ENCODE assay signal across 4 cellular contexts in the genomic region with DNA sequence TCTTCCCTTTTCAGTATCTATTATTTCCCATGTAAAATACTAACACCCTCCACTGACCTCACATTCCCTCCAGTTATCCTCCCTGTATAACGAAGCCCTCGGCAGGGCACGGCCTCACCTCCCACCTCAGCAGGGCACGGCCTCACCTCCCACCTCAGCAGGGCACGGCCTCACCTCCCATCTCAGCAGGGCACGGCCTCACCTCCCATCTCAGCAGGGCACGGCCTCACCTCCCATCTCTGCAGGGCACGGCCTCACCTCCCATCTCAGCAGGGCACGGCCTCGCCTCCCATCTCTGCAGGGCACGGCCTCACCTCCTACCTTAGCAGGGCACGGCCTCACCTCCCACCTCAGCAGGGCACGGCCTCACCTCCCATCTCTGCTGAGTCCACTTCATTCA. TPM values are rescaled to one million over a fixed set of nuclear protein-coding genes. Genes with fewer than 3 reads are reported as not detected.
DNase-seq lines count a peak whose midpoint lies in the region; ATAC-seq, FAIRE-seq and TF ChIP-seq lines count a peak whose summit lies in the region.
"Not testable (repeated sequence)": the region's sequence is repeated elsewhere in the genome, so short reads cannot be mapped to it uniquely, and the experiment has no call there.

No MANE protein-coding gene starts in this region.

- not testable (repeated sequence) for H4K8ac ChIP-seq in H1 (ENCODE audit: extremely low read depth, insufficient read depth, low read length); neuronal stem cell (ENCODE audit: low read depth, low read length)

- peak; percentile 65 for FAIRE-seq in HTR-8/SVneo (lab: Jason Lieb, UNC)
- FAIRE-seq in H1 (lab: Jason Lieb, UNC): not testable (repeated sequence)

- not testable (repeated sequence) for TF ChIP-seq RAD21 in H1 (IDR thresholded peaks at IDR 0.05 in 1 of 2, conservative IDR thresholded peaks at IDR 0.05 in 1 of 2; ENCODE audit: low read depth in 2 of 2, low read length in 2 of 2)

- not testable (repeated sequence) for ATAC-seq in sciatic nerve

- not testable (repeated sequence) for H3K79me2 ChIP-seq in H1 (ENCODE audit: control insufficient read depth in 1 of 2, insufficient read depth in 2 of 2, low read length in 2 of 2)

- CTCF ChIA-PET in H1 (lab: Charles Lee; ENCODE audit: partially characterized antibody): interaction anchor here (0.8 to 1.6 kb wide), 3 partner anchors 16 to 44 kb away, joined by 3 to 4 read pairs (median 3); no protein-coding TSS in a partner anchor

- not testable (repeated sequence) for H2AFZ ChIP-seq in H1 (ENCODE audit: low read length); neuronal stem cell (ENCODE audit: low read length)

- H3K4me1 ChIP-seq in H1 (replicated peaks in 1 of 4; ENCODE audit: control insufficient read depth in 3 of 4, insufficient read depth in 4 of 4, low read length in 3 of 4): peaks cover 4 to 17% (median 13%) of the 10 kb centered on the region in 4 experiments; a peak in 6 of 7 replicates
- H3K4me1 ChIP-seq in neuronal stem cell (ENCODE audit: control insufficient read depth in 2 of 2, insufficient read depth in 1 of 2, low read depth in 1 of 2, low read length in 2 of 2): not testable (repeated sequence)

- H4K5ac ChIP-seq in H1 (ENCODE audit: insufficient read length, low read depth, low read length): not testable (repeated sequence)

- H3K14ac ChIP-seq in H1 (ENCODE audit: insufficient read length); neuronal stem cell (ENCODE audit: low read length): not testable (repeated sequence)

- not testable (repeated sequence) for DNase-seq in HTR-8/SVneo (ENCODE audit: insufficient read length, low spot score); H1 (ENCODE audit: low read depth in 1 of 2, low spot score in 2 of 2); neuronal stem cell (ENCODE audit: low spot score)
- DNase-seq in sciatic nerve (ENCODE audit: low spot score): peak; percentile 55

- H3K18ac ChIP-seq in H1 (ENCODE audit: extremely low read depth, low read length): not testable (repeated sequence)
- H3K18ac ChIP-seq in neuronal stem cell (ENCODE audit: low read length): peak overlapping the region; percentile 61

- POLR2A ChIA-PET in H1 (lab: Charles Lee; ENCODE audit: partially characterized antibody): interaction anchor here (0.6 kb wide), 1 partner anchor 301 kb away, joined by 3 read pairs; no protein-coding TSS in a partner anchor

- peak overlapping the region; percentile 95; the same call in 1 of the 2 replicates for H2BK12ac ChIP-seq in H1 (ENCODE audit: low read depth, low read length)
- H2BK12ac ChIP-seq in neuronal stem cell (ENCODE audit: low read length): not testable (repeated sequence)

- H2BK15ac ChIP-seq in H1 (ENCODE audit: low read length): peak overlapping the region; percentile 12; the same call in 1 of the 2 replicates
- not testable (repeated sequence) for H2BK15ac ChIP-seq in neuronal stem cell (ENCODE audit: low read length)

- WGBS in H1 (ENCODE audit: extremely low coverage in 1 of 2, insufficient coverage in 1 of 2, insufficient read length in 1 of 2, insufficient replicate concordance in 2 of 2, low coverage in 1 of 2, low lambda C conversion rate in 2 of 2, missing lambda C conversion rate in 1 of 2), 2 experiments: 91% methylated on average over 12 of the region's 13 CpGs; no CpG with 5 or more reads in 1 of the 2 experiments
- WGBS in neuronal stem cell (ENCODE audit: extremely low coverage in 2 of 2, insufficient read length in 2 of 2, insufficient replicate concordance in 1 of 2), 2 donors: no CpG with 5 or more reads among the region's 13 CpGs

- not testable (repeated sequence) for H2BK20ac ChIP-seq in H1 (ENCODE audit: low read length)

- H3K23me2 ChIP-seq in H1 (ENCODE audit: low read depth, low read length): not testable (repeated sequence)

- H3K36me3 ChIP-seq in H1 (ENCODE audit: control insufficient read depth in 2 of 4, insufficient read depth in 4 of 4, low read length in 3 of 4); neuronal stem cell (replicated peaks in 1 of 2; ENCODE audit: control insufficient read depth in 2 of 2, insufficient read depth in 2 of 2, low read length in 2 of 2): not testable (repeated sequence)

- H2AK5ac ChIP-seq in H1 (ENCODE audit: low read depth, low read length); neuronal stem cell (ENCODE audit: low read depth, low read length): not testable (repeated sequence)

- H3K4me2 ChIP-seq in H1 (ENCODE audit: insufficient read depth in 1 of 2, low read depth in 2 of 2, low read length in 2 of 2); neuronal stem cell (ENCODE audit: insufficient read depth, low read length, poor library complexity, severe bottlenecking): not testable (repeated sequence)

- TF ChIP-seq POLR2A in H1 (IDR thresholded peaks at IDR 0.05; ENCODE audit: control extremely low read depth in 1 of 2, low read depth in 2 of 2, low read length in 2 of 2): not testable (repeated sequence)

- H3K23ac ChIP-seq in H1 (ENCODE audit: insufficient read length): not testable (repeated sequence)
- peak overlapping the region; percentile 95 for H3K23ac ChIP-seq in neuronal stem cell (ENCODE audit: low read depth, low read length, poor library complexity)

- H3K27me3 ChIP-seq in H1 (replicated peaks in 1 of 4; ENCODE audit: control insufficient read depth in 3 of 4, extremely low read depth in 1 of 4, insufficient read depth in 3 of 4, low read length in 3 of 4); neuronal stem cell (ENCODE audit: control insufficient read depth in 3 of 3, insufficient read depth in 3 of 3, low read depth in 1 of 3, low read length in 3 of 3): not testable (repeated sequence)

- H3K4me3 ChIP-seq in H1 (ENCODE audit: extremely low read depth in 1 of 4, insufficient read depth in 2 of 4, low read depth in 3 of 4, low read length in 4 of 4); neuronal stem cell (ENCODE audit: low read length in 2 of 2): not testable (repeated sequence)

- not testable (repeated sequence) for H4K20me1 ChIP-seq in H1 (replicated peaks in 1 of 2; ENCODE audit: control insufficient read depth in 1 of 2, insufficient read depth in 2 of 2, low read length in 2 of 2)

- H2BK120ac ChIP-seq in H1 (replicated peaks; ENCODE audit: low read depth, low read length); neuronal stem cell (ENCODE audit: low read depth, low read length): not testable (repeated sequence)

- not testable (repeated sequence) for H3K79me1 ChIP-seq in H1 (ENCODE audit: low read depth, low read length); neuronal stem cell (ENCODE audit: low read depth, low read length)

- not testable (repeated sequence) for H3K9ac ChIP-seq in H1 (replicated peaks in 1 of 4; ENCODE audit: extremely low read depth in 1 of 4, low read depth in 3 of 4, low read length in 3 of 4)
- peak overlapping the region; percentile 35 for H3K9ac ChIP-seq in neuronal stem cell (ENCODE audit: low read depth, low read length, poor library complexity)

- intact Hi-C loops in sciatic nerve (cut with DNase I): not testable (repeated sequence)

- not testable (repeated sequence) for H3K56ac ChIP-seq in H1 (replicated peaks; ENCODE audit: insufficient read length, low read depth, low read length)

- TF ChIP-seq EP300 in H1 (IDR thresholded peaks at IDR 0.05; ENCODE audit: borderline replicate concordance in 1 of 2, low read depth in 2 of 2, low read length in 2 of 2): not testable (repeated sequence)

- H3K9me3 ChIP-seq in H1 (ENCODE audit: insufficient read depth in 2 of 2, low read depth in 1 of 2, low read length in 1 of 2): not testable (repeated sequence)
- H3K9me3 ChIP-seq in neuronal stem cell (replicated peaks in 1 of 2; ENCODE audit: control insufficient read depth in 2 of 2, insufficient read depth in 1 of 2, low read depth in 1 of 2, low read length in 2 of 2): peaks cover 0 to 13% of the 10 kb centered on the region in 2 donors

- TF ChIP-seq CTCF in H1 (IDR thresholded peaks at IDR 0.05; ENCODE audit: control extremely low read depth in 1 of 3, insufficient read depth in 1 of 3, low read depth in 1 of 3, low read length in 3 of 3): not testable (repeated sequence)

- not testable (repeated sequence) for H3K27ac ChIP-seq in H1 (ENCODE audit: low read depth, low read length); neuronal stem cell (replicated peaks; ENCODE audit: low read length)

- peak overlapping the region; percentile 75 for H4K91ac ChIP-seq in H1 (replicated peaks; ENCODE audit: insufficient read length, low read length)
- H4K91ac ChIP-seq in neuronal stem cell (ENCODE audit: low read depth, low read length, poor library complexity): not testable (repeated sequence)

- H2BK5ac ChIP-seq in H1 (ENCODE audit: low read depth, low read length): not testable (repeated sequence)
- H2BK5ac ChIP-seq in neuronal stem cell (ENCODE audit: low read length): peak overlapping the region; percentile 35

- H3K4ac ChIP-seq in H1 (replicated peaks; ENCODE audit: insufficient read length, low read depth, low read length); neuronal stem cell (ENCODE audit: low read length): not testable (repeated sequence)

RNA-seq across cellular contexts. Expression of a gene that starts 56.8 kb away (rescaled TPM):
- 22.0 and 26.3 TPM in 2 replicates for total RNA-seq in H1 (2021; fragmentation: NEBNext Ultra II Directional; extraction: Animal tissue kit (Norgen Biotek cat#: 25700))
- 13.9 and 20.0 TPM in 2 replicates for polyA plus RNA-seq in H1 (2011; rRNA removed)
- polyA plus RNA-seq in H1 (2011; cell fraction: cytosol; rRNA removed): 20.8 TPM
- polyA plus RNA-seq in H1 (2011; cell fraction: nucleus; rRNA removed): 13.3 TPM
- 14.6 to 22.0 TPM (median 17.8 TPM) in 4 replicates for polyA plus RNA-seq in H1 (2012, experiment 1 of 2)
- 3.5 TPM for polyA plus RNA-seq in H1 (2012, experiment 2 of 2)
- polyA plus RNA-seq in H1 (2013, experiment 1 of 2): 19.0 TPM
- polyA plus RNA-seq in H1 (2013, experiment 2 of 2): 17.5 TPM
- 13.7 and 18.8 TPM in 2 replicates for polyA minus RNA-seq in H1 (2011; rRNA and poly(A)+ RNA removed)
- 8.4 TPM for polyA minus RNA-seq in H1 (2011; cell fraction: cytosol; rRNA and poly(A)+ RNA removed)
- polyA minus RNA-seq in H1 (2011; cell fraction: nucleus; rRNA and poly(A)+ RNA removed): 10.2 TPM
- 26.0 TPM for polyA plus RNA-seq in neuronal stem cell (2013, experiment 1 of 2)
- 28.0 TPM for polyA plus RNA-seq in neuronal stem cell (2013, experiment 2 of 2)
- total RNA-seq in sciatic nerve: 35.0 TPM
